In the genomic region with DNA sequence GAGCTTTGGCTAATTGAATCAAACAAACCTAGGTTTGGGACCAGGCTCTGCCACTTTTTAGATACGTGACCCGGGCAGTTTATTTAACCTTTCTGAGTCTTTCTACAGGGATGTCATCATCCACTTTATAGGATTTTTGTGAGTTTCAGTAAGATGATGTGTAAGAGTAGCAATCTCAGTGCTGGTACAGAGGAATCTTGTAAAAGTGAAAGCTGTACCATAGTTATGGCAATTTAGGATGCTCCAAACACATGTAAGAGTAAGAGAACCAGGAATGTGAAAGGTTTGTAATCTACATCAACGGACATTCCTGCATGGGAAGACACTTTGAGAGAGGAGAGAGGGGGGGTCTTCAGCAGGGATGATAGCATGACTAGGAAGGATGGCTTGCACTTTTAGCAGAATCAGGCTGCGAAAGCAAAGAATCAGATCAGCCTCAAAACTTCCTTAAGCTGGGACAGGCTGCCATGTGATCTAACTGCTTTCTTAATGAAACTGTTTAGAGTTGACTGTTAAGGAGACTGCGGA, we compare ENCODE assay signal across 8 cellular contexts. TPM values are rescaled to one million over a fixed set of nuclear protein-coding genes. Genes with fewer than 3 reads are reported as not detected.
DNase-seq lines count a peak whose midpoint lies in the region; ATAC-seq, FAIRE-seq and TF ChIP-seq lines count a peak whose summit lies in the region.

No MANE protein-coding gene starts in this region.

- POLR2A ChIA-PET in OCI-LY7 (lab: Charles Lee), result interaction anchor here (0.7 to 1.2 kb wide), 3 partner anchors 23 to 128 kb away, joined by 3 to 5 read pairs (median 3); no protein-coding TSS in a partner anchor

- H4K20me1 ChIP-seq in OCI-LY7 (ENCODE audit: insufficient read depth, low read length), result peaks cover 19% of the 10 kb centered on the region

- no peak for FAIRE-seq in pancreas (lab: Jason Lieb, UNC)

- H3K9me3 ChIP-seq in OCI-LY7 (ENCODE audit: low read length), result no peaks in the 10 kb centered on the region
- no peaks in the 10 kb centered on the region for H3K9me3 ChIP-seq in esophagus (ENCODE audit: control insufficient read depth in 2 of 2, insufficient read depth in 1 of 2, low read depth in 1 of 2, low read length in 1 of 2)
- no peaks in the 10 kb centered on the region for H3K9me3 ChIP-seq in pancreas

- H3K4me1 ChIP-seq in OCI-LY7 (ENCODE audit: insufficient read depth, low read length, poor library complexity, severe bottlenecking) (peaks cover 50% of the 10 kb centered on the region), esophagus (ENCODE audit: control insufficient read depth in 2 of 2, insufficient read depth in 2 of 2, low read length in 1 of 2) (no peaks in the 10 kb centered on the region), pancreas (peaks cover 0 to 12% (median 11%) of the 10 kb centered on the region in 3 donors)

- H3K27me3 ChIP-seq in esophagus (ENCODE audit: control insufficient read depth in 1 of 2, insufficient read depth in 2 of 2, low read length in 2 of 2) (no peaks in the 10 kb centered on the region), pancreas (no peaks in the 10 kb centered on the region)

- H3K4me2 ChIP-seq in OCI-LY7 (ENCODE audit: low read length), result peak overlapping the region; percentile 95

- BruUV-seq in Calu3 (replicated peaks; lab: Mats Ljungman, UMichigan) (no TSS peak), OCI-LY7 (replicated peaks; lab: Mats Ljungman, UMichigan) (no TSS peak)

- H3K27ac ChIP-seq in OCI-LY7 (ENCODE audit: low read depth, low read length, poor library complexity, severe bottlenecking), result peak overlapping the region; percentile 54
- peak overlapping the region in 1 of 2 donors; percentile 96 for H3K27ac ChIP-seq in esophagus (ENCODE audit: low read depth in 2 of 2, low read length in 1 of 2)
- peak overlapping the region in 2 of 4 donors; percentile 85 to 88 for H3K27ac ChIP-seq in pancreas

- H3K9me2 ChIP-seq in OCI-LY7 (ENCODE audit: insufficient read depth, low read length), result no peaks in the 10 kb centered on the region

- intact Hi-C loops in Calu3 (cut with micrococcal nuclease; ENCODE audit: unreplicated experiment) (loop anchor here (2.0 kb wide), 1 partner anchor 20 kb away; a partner anchor contains a TSS), OCI-LY7 (cut with micrococcal nuclease; ENCODE audit: unreplicated experiment) (loop anchor here (2.0 kb wide), 1 partner anchor 334 kb away; a partner anchor contains a TSS), pancreas (cut with DNase I) (no loop called here)

- H3K36me3 Mint-ChIP-seq in Calu3 (ENCODE audit: insufficient read depth, unreplicated experiment), result peaks cover 67% of the 10 kb centered on the region

- CTCF ChIA-PET in Calu3 (lab: Charles Lee) (interaction anchor here (0.7 kb wide), 1 partner anchor 971 kb away, joined by 3 read pairs; no protein-coding TSS in a partner anchor), OCI-LY7 (lab: Charles Lee; ENCODE audit: unreplicated experiment) (no interaction called here)

- H3K4me1 Mint-ChIP-seq in Calu3 (ENCODE audit: low read depth, unreplicated experiment), result peaks cover 27% of the 10 kb centered on the region

- H3K27ac Mint-ChIP-seq in Calu3 (ENCODE audit: unreplicated experiment), result peak overlapping the region; percentile 74

- TF ChIP-seq CTCF in Calu3 (IDR thresholded peaks at IDR 0.05; ENCODE audit: unreplicated experiment) (no peak), OCI-LY7 (conservative IDR thresholded peaks at IDR 0.05; ENCODE audit: low read length) (no peak), pancreas (IDR thresholded peaks at IDR 0.05) (no peak)

- H3K4me3 ChIP-seq in OCI-LY7 (ENCODE audit: low read depth, low read length, poor library complexity, severe bottlenecking), result peak overlapping the region; percentile 88
- H3K4me3 ChIP-seq in esophagus (ENCODE audit: low read depth in 1 of 2, low read length in 2 of 2), result peak overlapping the region; percentile 83 to 95
- H3K4me3 ChIP-seq in pancreas, result peak overlapping the region; percentile 64 to 95 (median 84)

- H3K36me3 ChIP-seq in OCI-LY7 (ENCODE audit: insufficient read depth, low read length), result peaks cover 95% of the 10 kb centered on the region
- H3K36me3 ChIP-seq in esophagus (ENCODE audit: control insufficient read depth in 2 of 2, insufficient read depth in 2 of 2, low read length in 1 of 2), result peaks cover 11 to 23% of the 10 kb centered on the region in 2 donors
- peaks cover 3 to 28% (median 19%) of the 10 kb centered on the region in 3 donors for H3K36me3 ChIP-seq in pancreas

- no peak for ATAC-seq in pancreas

- H3K79me2 ChIP-seq in OCI-LY7 (ENCODE audit: insufficient read depth, low read depth, low read length), result peaks cover 66% of the 10 kb centered on the region

- no peaks in the 10 kb centered on the region for H3K27me3 Mint-ChIP-seq in Calu3 (ENCODE audit: unreplicated experiment)

- DNase-seq in Calu3, result no peak
- DNase-seq in OCI-LY7 (ENCODE audit: low spot score), result no peak
- no peak for DNase-seq in pancreas
- DNase-seq in putamen (ENCODE audit: low spot score), result no peak
- DNase-seq in OCI-M2 (lab: John Stamatoyannopoulos, UW; ENCODE audit: unreplicated experiment), result no peak
- DNase-seq in AG08395 (ENCODE audit: low spot score), result no peak
- DNase-seq in stimulated activated CD4-positive, alpha-beta T cell treated with anti-CD3 and anti-CD28 coated beads, Interleukin-12 subunit alpha, Interleukin-12 subunit beta, amount 100 ng/mL, for 4 hours, result no peak

- H3K4me3 Mint-ChIP-seq in Calu3 (ENCODE audit: low read depth, unreplicated experiment), result peak overlapping the region; percentile 76

- 30 to 32% methylated on average over 5 of the region's 5 CpGs for WGBS in esophagus, 2 donors
- 29 to 35% methylated on average over 5 of the region's 5 CpGs for WGBS in pancreas, 2 donors

- no peak overlapping the region for H2AFZ ChIP-seq in OCI-LY7 (ENCODE audit: low read length)

- no peaks in the 10 kb centered on the region for H3K9me3 Mint-ChIP-seq in Calu3 (ENCODE audit: low read depth, unreplicated experiment)

RNA-seq across cellular contexts. Expression of a gene that starts 1.0 kb away (rescaled TPM):
- total RNA-seq in Calu3 (2022), result 78.4 and 93.3 TPM in 2 replicates
- 93.5 and 120 TPM in 2 replicates for total RNA-seq in OCI-LY7 (2014; rRNA removed; shearing (Covaris generic))
- total RNA-seq in OCI-LY7 (2022), result 131 and 152 TPM in 2 replicates
- polyA plus RNA-seq in esophagus, result 10 to 100 TPM; 25.4 to 46.5 TPM
- 10 to 100 TPM; 14.8 to 33.7 (median 27.6) TPM for total RNA-seq in pancreas
- polyA plus RNA-seq in pancreas, result 10 to 100 TPM; 15.1 to 23.8 TPM

RNA-seq across cellular contexts. Expression of a gene that starts 20.3 kb away (rescaled TPM):
- 43.9 and 49.3 TPM in 2 replicates for total RNA-seq in Calu3 (2022)
- total RNA-seq in OCI-LY7 (2014; rRNA removed; shearing (Covaris generic)), result 29.8 and 47.1 TPM in 2 replicates
- 70.0 and 77.2 TPM in 2 replicates for total RNA-seq in OCI-LY7 (2022)
- polyA plus RNA-seq in esophagus, result 10 to 100 TPM; 23.4 TPM
- total RNA-seq in pancreas, result 10 to 100 TPM; 11.7 to 20.4 (median 16.9) TPM
- polyA plus RNA-seq in pancreas, result 10 to 100 TPM; 26.4 to 31.2 TPM

RNA-seq across cellular contexts. Expression of a gene that starts 33.0 kb away (rescaled TPM):
- total RNA-seq in Calu3 (2022), result 25.8 and 27.5 TPM in 2 replicates
- 50.8 and 58.6 TPM in 2 replicates for total RNA-seq in OCI-LY7 (2014; rRNA removed; shearing (Covaris generic))
- total RNA-seq in OCI-LY7 (2022), result 60.9 and 64.8 TPM in 2 replicates
- 10 to 100 TPM; 29.8 to 36.5 TPM for polyA plus RNA-seq in esophagus
- 10 to 100 TPM; 12.5 to 32.1 (median 16.5) TPM for total RNA-seq in pancreas
- polyA plus RNA-seq in pancreas, result 10 to 100 TPM; 20.1 to 26.2 TPM

Comparison
In these comparisons a context has a peak if more than half of its experiments do, and no peak if none do; other contexts are left out.
1. intact Hi-C loops: an anchor here in Calu3 (2.0 kb wide) and OCI-LY7 (2.0 kb wide); none called in pancreas.